In genomic region chr9:4713849-4714248, GRCh38 we compare ENCODE assay signal across 18 cellular contexts. TPM values are rescaled to one million over a fixed set of nuclear protein-coding genes. Genes with fewer than 3 reads are reported as not detected.
A peak's percentile ranks its signal among the peaks of the same experiment; 100 is the strongest.
DNase-seq lines count a peak whose midpoint lies in the region; ATAC-seq, FAIRE-seq and TF ChIP-seq lines count a peak whose summit lies in the region.
"Had no signal": no experiment of that assay in that cellular context is flagged by ENCODE, and none has a peak within 500 bp of the region (broad histone marks: within the 10 kb centered on the region; RNA-seq: fewer than 3 reads in every experiment).

No MANE protein-coding gene starts in this region.

- H3K79me2 ChIP-seq in HepG2 (ENCODE audit: insufficient read depth, low read length), result no peaks in the 10 kb centered on the region

- no peaks in the 10 kb centered on the region for H4K20me1 ChIP-seq in HepG2 (ENCODE audit: insufficient read depth, low read length)

- H3K27ac Mint-ChIP-seq in osteocyte (ENCODE audit: unreplicated experiment), result no peak overlapping the region

- TF ChIP-seq CTCF in A549 (IDR thresholded peaks at IDR 0.05) (no peak), HepG2 (CRISPR knock-in tag; IDR thresholded peaks at IDR 0.05) (no peak), osteocyte (IDR thresholded peaks at IDR 0.05) (no peak)

- peaks cover 16 to 76% of the 10 kb centered on the region in 2 experiments for H3K36me3 ChIP-seq in HepG2 (replicated peaks in 1 of 2; ENCODE audit: control insufficient read depth in 1 of 2, insufficient read depth in 2 of 2, low read length in 2 of 2)

- no peaks in the 10 kb centered on the region for H3K4me1 ChIP-seq in A549
- no peaks in the 10 kb centered on the region for H3K4me1 ChIP-seq in HepG2 (ENCODE audit: insufficient read depth, low read length)
- H3K4me1 ChIP-seq: esophagus squamous epithelium had no signal

- FAIRE-seq in A549 (lab: Jason Lieb, UNC) (peak; percentile 92), GM18507 (lab: Jason Lieb, UNC) (peak; percentile 80), HepG2 (lab: Jason Lieb, UNC) (peak; percentile 42)

- in situ Hi-C loops in HepG2 (cut with HindIII; ENCODE audit: extremely low pct_ligation_motif_present, low pct_unique_long_range_greater_than_20kb), result no loop called here
- in situ Hi-C loops in KBM-7 (cut with MboI; ENCODE audit: low pct_unique_long_range_greater_than_20kb, low sequenced_read_pairs), result no loop called here

- POLR2A ChIA-PET in A549 (lab: Yijun Ruan, JAX) (no interaction called here), HepG2 (lab: Yijun Ruan, JAX) (interaction anchor here (1.6 kb wide), 1 partner anchor 27 kb away, joined by 5 read pairs; the partner anchor contains the start of gene AK3)

- TF ChIP-seq EP300 in A549 (IDR thresholded peaks at IDR 0.05) (no peak), HepG2 (IDR thresholded peaks at IDR 0.05; ENCODE audit: low read depth in 2 of 2, low read length in 2 of 2) (no peak), HepG2 (CRISPR knock-in tag; IDR thresholded peaks at IDR 0.05; ENCODE audit: borderline replicate concordance) (no peak)

- intact Hi-C loops in HepG2 (cut with micrococcal nuclease; ENCODE audit: unreplicated experiment), result no loop called here

- no peak overlapping the region for H3K9ac ChIP-seq in HepG2 (ENCODE audit: insufficient read depth, low read depth, low read length)
- H3K9ac ChIP-seq: KMS-11 had no signal

- no peak overlapping the region for H3K4me3 Mint-ChIP-seq in osteocyte (ENCODE audit: unreplicated experiment)
- H3K4me3 Mint-ChIP-seq: central memory CD8-positive, alpha-beta T cell had no signal

- no peak overlapping the region for H2AFZ ChIP-seq in HepG2 (ENCODE audit: low read length)

- no peaks in the 10 kb centered on the region for H3K27me3 Mint-ChIP-seq in osteocyte (ENCODE audit: unreplicated experiment)
- H3K27me3 Mint-ChIP-seq: central memory CD8-positive, alpha-beta T cell had no signal

- H3K36me3 Mint-ChIP-seq in osteocyte (ENCODE audit: unreplicated experiment), result peaks cover 44% of the 10 kb centered on the region

- TF ChIP-seq RAD21 in A549 (conservative IDR thresholded peaks at IDR 0.05 in 1 of 2, IDR thresholded peaks at IDR 0.05 in 1 of 2), result no peak
- TF ChIP-seq RAD21 in HepG2 (CRISPR knock-in tag; IDR thresholded peaks at IDR 0.05), result no peak

- H3K4me1 Mint-ChIP-seq in osteocyte (ENCODE audit: unreplicated experiment), result no peaks in the 10 kb centered on the region
- H3K4me1 Mint-ChIP-seq: central memory CD8-positive, alpha-beta T cell had no signal

- no peaks in the 10 kb centered on the region for H3K27me3 ChIP-seq in HepG2 (ENCODE audit: control insufficient read depth in 1 of 2, insufficient read depth in 2 of 2, low read length in 2 of 2)
- H3K27me3 ChIP-seq: esophagus squamous epithelium had no signal

- DNase-seq in A549 (ENCODE audit: low read depth in 1 of 2, low spot score in 1 of 2), result no peak
- DNase-seq in GM18507 (ENCODE audit: extremely low spot score, insufficient read length, low read depth), result no peak
- DNase-seq in caudate nucleus (lab: John Stamatoyannopoulos, UW), result peak in 2 of 61 donors; percentile 1 to 13
- no peak for DNase-seq in HepG2 (ENCODE audit: low spot score)
- no peak for DNase-seq in KBM-7
- DNase-seq in osteocyte (ENCODE audit: extremely low spot score, unreplicated experiment), result no peak
- DNase-seq in AG08395 (ENCODE audit: low spot score), result no peak
- DNase-seq: activated CD4-positive, alpha-beta T cell treated with anti-CD3 and anti-CD28 coated beads, Interleukin-2, amount 50 U/mL, for 1 hour; DND-41; esophagus squamous epithelium; midbrain; NCI-H1694 treated with DMSO at 0.1 percent for 48 hours; NCI-H774; RPMI8226; T-helper 2 cell had no signal

- H3K27ac ChIP-seq in A549 (no peak overlapping the region), caudate nucleus (ENCODE audit: low read depth, low read length) (peak overlapping the region; percentile 6), HepG2 (ENCODE audit: extremely low read length, insufficient read depth, low read length) (no peak overlapping the region)
- H3K27ac ChIP-seq: esophagus squamous epithelium, KMS-11 had no signal

- ATAC-seq in A549 (peak in 1 of 2 experiments; percentile 64; a peak in 2 of 6 replicates), HepG2 (peak; percentile 42; the same call in 2 of the 3 replicates), HG03095 (IDR thresholded peaks at IDR 0.05; ENCODE audit: unreplicated experiment) (no peak)

- H3K4me2 ChIP-seq in A549 (no peak overlapping the region), HepG2 (ENCODE audit: low read depth, low read length) (no peak overlapping the region)
- H3K4me2 ChIP-seq: KMS-11 had no signal

- H3K4me3 ChIP-seq in A549 (no peak overlapping the region), HepG2 (replicated peaks in 1 of 3; ENCODE audit: insufficient read depth in 1 of 3, low read depth in 2 of 3, low read length in 3 of 3) (no peak overlapping the region)
- H3K4me3 ChIP-seq: esophagus squamous epithelium had no signal

- CTCF ChIA-PET in A549 (lab: Yijun Ruan, JAX), result interaction anchor here (1.0 to 2.8 kb wide), 4 partner anchors 11 to 45 kb away, joined by 3 to 7 read pairs (median 3); no protein-coding TSS in a partner anchor
- CTCF ChIA-PET in HepG2 (lab: Yijun Ruan, JAX; ENCODE audit: low intra/inter-chr PET ratio, low total read pairs), result no interaction called here

- no peaks in the 10 kb centered on the region for H3K9me3 ChIP-seq in A549
- H3K9me3 ChIP-seq in HepG2 (ENCODE audit: low read length), result no peaks in the 10 kb centered on the region
- H3K9me3 ChIP-seq: esophagus squamous epithelium had no signal

- TF ChIP-seq POLR2A in A549 (IDR thresholded peaks at IDR 0.05; ENCODE audit: low read length) (no peak), HepG2 (IDR thresholded peaks at IDR 0.05; ENCODE audit: insufficient read depth in 1 of 2, low read depth in 2 of 2, low read length in 2 of 2) (no peak)

- BruUV-seq in HepG2 (replicated peaks; lab: Mats Ljungman, UMichigan), result no TSS peak

- 69% methylated on average over 7 of the region's 7 CpGs for WGBS in A549 (ENCODE audit: missing lambda C conversion rate)
- WGBS in HepG2 (ENCODE audit: low lambda C conversion rate), result 68% methylated on average over 7 of the region's 7 CpGs

- no peaks in the 10 kb centered on the region for H3K9me3 Mint-ChIP-seq in osteocyte (ENCODE audit: unreplicated experiment)
- H3K9me3 Mint-ChIP-seq: central memory CD8-positive, alpha-beta T cell had no signal

RNA-seq across cellular contexts. Expression of gene AK3, which starts 27.2 kb away (rescaled TPM):
- 70.4 and 83.0 TPM in 2 replicates for polyA plus RNA-seq in A549 (2011; rRNA removed)
- 14.9 and 21.0 TPM in 2 replicates for polyA plus RNA-seq in A549 (2012; cell fraction: cytosol; rRNA removed)
- polyA plus RNA-seq in A549 (2012; cell fraction: nucleus; rRNA removed), result 6.3 and 8.9 TPM in 2 replicates
- polyA plus RNA-seq in A549 (2017; fragmentation: RNase III; extraction: RNeasy Plus Mini Kit Qiagen cat#74134 plus additional on column Dnase treatment), result 42.6 to 51.0 TPM (median 49.0 TPM) in 3 replicates
- polyA minus RNA-seq in A549 (2011; rRNA and poly(A)+ RNA removed), result 22.6 and 31.3 TPM in 2 replicates
- total RNA-seq in HepG2 (2016; rRNA removed; fragmentation: Illumina TruSeq; extraction: Trizol), result 109 and 153 TPM in 2 replicates
- 16.7 and 23.9 TPM in 2 replicates for total RNA-seq in HepG2 (2016; cell fraction: cytosol; rRNA removed; fragmentation: Illumina TruSeq; extraction: Trizol; ENCODE audit: low read depth)
- total RNA-seq in HepG2 (2016; cell fraction: insoluble cytoplasmic fraction; rRNA removed; fragmentation: Illumina TruSeq; extraction: Trizol), result 110 and 144 TPM in 2 replicates
- 101 and 104 TPM in 2 replicates for total RNA-seq in HepG2 (2016; cell fraction: membrane; rRNA removed; fragmentation: Illumina TruSeq; extraction: Trizol)
- 61.8 and 62.9 TPM in 2 replicates for total RNA-seq in HepG2 (2016; cell fraction: nucleus; rRNA removed; fragmentation: Illumina TruSeq; extraction: Trizol)
- polyA plus RNA-seq in HepG2 (2011; rRNA removed), result 65.1 and 76.8 TPM in 2 replicates
- polyA plus RNA-seq in HepG2 (2011; cell fraction: cytosol; rRNA removed), result 36.3 and 48.4 TPM in 2 replicates
- 25.4 and 34.0 TPM in 2 replicates for polyA plus RNA-seq in HepG2 (2011; cell fraction: nucleus; rRNA removed)
- polyA plus RNA-seq in HepG2 (2012), result 69.0 and 81.6 TPM in 2 replicates
- polyA plus RNA-seq in HepG2 (2016; cell fraction: cytosol; fragmentation: Illumina TruSeq; extraction: Trizol; ENCODE audit: low read depth), result 22.4 and 31.8 TPM in 2 replicates
- 189 TPM in 2 replicates for polyA plus RNA-seq in HepG2 (2016; cell fraction: insoluble cytoplasmic fraction; fragmentation: Illumina TruSeq; extraction: Trizol; ENCODE audit: low read depth)
- polyA plus RNA-seq in HepG2 (2016; cell fraction: membrane; fragmentation: Illumina TruSeq; extraction: Trizol; ENCODE audit: low read depth), result 89.4 and 100 TPM in 2 replicates
- polyA plus RNA-seq in HepG2 (2016; cell fraction: nucleus; fragmentation: Illumina TruSeq; extraction: Trizol; ENCODE audit: insufficient read depth, low read depth), result 119 and 121 TPM in 2 replicates
- polyA minus RNA-seq in HepG2 (2011; rRNA and poly(A)+ RNA removed; ENCODE audit: low replicate concordance), result 14.9 and 54.2 TPM in 2 replicates
- polyA minus RNA-seq in HepG2 (2011; cell fraction: cytosol; rRNA and poly(A)+ RNA removed), result 85.6 and 86.5 TPM in 2 replicates
- 61.7 and 75.2 TPM in 2 replicates for polyA minus RNA-seq in HepG2 (2011; cell fraction: nucleus; rRNA and poly(A)+ RNA removed)
- 46.0 and 47.5 TPM in 2 replicates for total RNA-seq in osteocyte

RNA-seq across cellular contexts. Expression of gene CDC37L1, which starts 34.5 kb away (rescaled TPM):
- polyA plus RNA-seq in A549 (2011; rRNA removed), result 10.4 and 16.2 TPM in 2 replicates
- 4.5 and 5.5 TPM in 2 replicates for polyA plus RNA-seq in A549 (2012; cell fraction: cytosol; rRNA removed)
- polyA plus RNA-seq in A549 (2012; cell fraction: nucleus; rRNA removed), result 2.2 and 3.2 TPM in 2 replicates
- 9.5 to 10.5 TPM (median 9.7 TPM) in 3 replicates for polyA plus RNA-seq in A549 (2017; fragmentation: RNase III; extraction: RNeasy Plus Mini Kit Qiagen cat#74134 plus additional on column Dnase treatment)
- 3.8 and 5.1 TPM in 2 replicates for polyA minus RNA-seq in A549 (2011; rRNA and poly(A)+ RNA removed)
- total RNA-seq in HepG2 (2016; rRNA removed; fragmentation: Illumina TruSeq; extraction: Trizol), result 17.0 and 21.6 TPM in 2 replicates
- 2.6 and 3.0 TPM in 2 replicates for total RNA-seq in HepG2 (2016; cell fraction: cytosol; rRNA removed; fragmentation: Illumina TruSeq; extraction: Trizol; ENCODE audit: low read depth)
- total RNA-seq in HepG2 (2016; cell fraction: insoluble cytoplasmic fraction; rRNA removed; fragmentation: Illumina TruSeq; extraction: Trizol), result 16.5 and 19.6 TPM in 2 replicates
- 8.6 and 9.4 TPM in 2 replicates for total RNA-seq in HepG2 (2016; cell fraction: membrane; rRNA removed; fragmentation: Illumina TruSeq; extraction: Trizol)
- total RNA-seq in HepG2 (2016; cell fraction: nucleus; rRNA removed; fragmentation: Illumina TruSeq; extraction: Trizol), result 12.6 and 14.0 TPM in 2 replicates
- 5.0 and 5.5 TPM in 2 replicates for polyA plus RNA-seq in HepG2 (2011; rRNA removed)
- 4.0 and 4.1 TPM in 2 replicates for polyA plus RNA-seq in HepG2 (2011; cell fraction: cytosol; rRNA removed)
- 3.6 and 5.0 TPM in 2 replicates for polyA plus RNA-seq in HepG2 (2011; cell fraction: nucleus; rRNA removed)
- 8.7 and 9.4 TPM in 2 replicates for polyA plus RNA-seq in HepG2 (2012)
- polyA plus RNA-seq in HepG2 (2016; cell fraction: cytosol; fragmentation: Illumina TruSeq; extraction: Trizol; ENCODE audit: low read depth), result 1.9 and 2.3 TPM in 2 replicates
- 16.3 and 19.6 TPM in 2 replicates for polyA plus RNA-seq in HepG2 (2016; cell fraction: insoluble cytoplasmic fraction; fragmentation: Illumina TruSeq; extraction: Trizol; ENCODE audit: low read depth)
- 4.0 and 4.9 TPM in 2 replicates for polyA plus RNA-seq in HepG2 (2016; cell fraction: membrane; fragmentation: Illumina TruSeq; extraction: Trizol; ENCODE audit: low read depth)
- polyA plus RNA-seq in HepG2 (2016; cell fraction: nucleus; fragmentation: Illumina TruSeq; extraction: Trizol; ENCODE audit: insufficient read depth, low read depth), result 10.8 and 11.4 TPM in 2 replicates
- polyA minus RNA-seq in HepG2 (2011; rRNA and poly(A)+ RNA removed; ENCODE audit: low replicate concordance), result 2.0 and 2.9 TPM in 2 replicates
- polyA minus RNA-seq in HepG2 (2011; cell fraction: cytosol; rRNA and poly(A)+ RNA removed), result 4.0 and 4.6 TPM in 2 replicates
- 10.6 and 19.1 TPM in 2 replicates for polyA minus RNA-seq in HepG2 (2011; cell fraction: nucleus; rRNA and poly(A)+ RNA removed)
- 14.9 and 19.9 TPM in 2 replicates for total RNA-seq in osteocyte

RNA-seq across cellular contexts. Expression of gene SPATA6L, which starts 47.6 kb away (rescaled TPM):
- polyA plus RNA-seq in A549 (2011; rRNA removed) (5.9 and 6.6 TPM in 2 replicates), A549 (2017; fragmentation: RNase III; extraction: RNeasy Plus Mini Kit Qiagen cat#74134 plus additional on column Dnase treatment) (0.99 to 1.6 TPM (median 1.2 TPM) in 3 replicates), HepG2 (2011; rRNA removed) (0.73 and 1.1 TPM in 2 replicates)
- 1.8 and 2.6 TPM in 2 replicates for polyA plus RNA-seq in A549 (2012; cell fraction: cytosol; rRNA removed)
- polyA plus RNA-seq in A549 (2012; cell fraction: nucleus; rRNA removed), result 1.9 and 2.1 TPM in 2 replicates
- polyA minus RNA-seq in A549 (2011; rRNA and poly(A)+ RNA removed), result 10.5 and 12.8 TPM in 2 replicates
- total RNA-seq in HepG2 (2016; rRNA removed; fragmentation: Illumina TruSeq; extraction: Trizol) (0.95 and 1.9 TPM in 2 replicates), osteocyte (1.2 and 1.9 TPM in 2 replicates)
- total RNA-seq in HepG2 (2016; cell fraction: cytosol; rRNA removed; fragmentation: Illumina TruSeq; extraction: Trizol; ENCODE audit: low read depth), result 2.9 and 3.9 TPM in 2 replicates
- 0.40 and 1.9 TPM in 2 replicates for total RNA-seq in HepG2 (2016; cell fraction: insoluble cytoplasmic fraction; rRNA removed; fragmentation: Illumina TruSeq; extraction: Trizol)
- total RNA-seq in HepG2 (2016; cell fraction: membrane; rRNA removed; fragmentation: Illumina TruSeq; extraction: Trizol), result 1.9 and 2.8 TPM in 2 replicates
- 3.1 and 4.5 TPM in 2 replicates for total RNA-seq in HepG2 (2016; cell fraction: nucleus; rRNA removed; fragmentation: Illumina TruSeq; extraction: Trizol)
- polyA plus RNA-seq in HepG2 (2011; cell fraction: cytosol; rRNA removed), result 0.30 and 0.41 TPM in 2 replicates
- polyA plus RNA-seq in HepG2 (2011; cell fraction: nucleus; rRNA removed), result 2.7 and 2.9 TPM in 2 replicates
- 0.80 and 0.83 TPM in 2 replicates for polyA plus RNA-seq in HepG2 (2012)
- 0.42 and 0.46 TPM in 2 replicates for polyA plus RNA-seq in HepG2 (2016; cell fraction: cytosol; fragmentation: Illumina TruSeq; extraction: Trizol; ENCODE audit: low read depth)
- polyA plus RNA-seq in HepG2 (2016; cell fraction: insoluble cytoplasmic fraction; fragmentation: Illumina TruSeq; extraction: Trizol; ENCODE audit: low read depth), result 0.25 and 0.74 TPM in 2 replicates
- polyA plus RNA-seq in HepG2 (2016; cell fraction: membrane; fragmentation: Illumina TruSeq; extraction: Trizol; ENCODE audit: low read depth), result 0.38 and 0.41 TPM in 2 replicates
- 4.3 and 6.9 TPM in 2 replicates for polyA plus RNA-seq in HepG2 (2016; cell fraction: nucleus; fragmentation: Illumina TruSeq; extraction: Trizol; ENCODE audit: insufficient read depth, low read depth)
- 1.2 TPM in 1 of 2 replicates, not detected in the other for polyA minus RNA-seq in HepG2 (2011; rRNA and poly(A)+ RNA removed; ENCODE audit: low replicate concordance)
- polyA minus RNA-seq in HepG2 (2011; cell fraction: cytosol; rRNA and poly(A)+ RNA removed), result 0.35 TPM in 1 of 2 replicates, not detected in the other
- 7.2 and 8.8 TPM in 2 replicates for polyA minus RNA-seq in HepG2 (2011; cell fraction: nucleus; rRNA and poly(A)+ RNA removed)

RNA-seq across cellular contexts. Expression of gene PLPP6, which starts 51.8 kb away (rescaled TPM):
- polyA plus RNA-seq in A549 (2011; rRNA removed) (13.2 and 13.5 TPM in 2 replicates), A549 (2017; fragmentation: RNase III; extraction: RNeasy Plus Mini Kit Qiagen cat#74134 plus additional on column Dnase treatment) (8.8 to 11.2 TPM (median 11.2 TPM) in 3 replicates), HepG2 (2011; rRNA removed) (12.1 and 13.1 TPM in 2 replicates)
- polyA plus RNA-seq in A549 (2012; cell fraction: cytosol; rRNA removed), result 6.0 and 7.8 TPM in 2 replicates
- 7.2 and 7.9 TPM in 2 replicates for polyA plus RNA-seq in A549 (2012; cell fraction: nucleus; rRNA removed)
- polyA minus RNA-seq in A549 (2011; rRNA and poly(A)+ RNA removed), result 11.2 and 12.0 TPM in 2 replicates
- total RNA-seq in HepG2 (2016; rRNA removed; fragmentation: Illumina TruSeq; extraction: Trizol) (9.0 and 15.5 TPM in 2 replicates), osteocyte (8.1 and 9.0 TPM in 2 replicates)
- 1.6 and 1.7 TPM in 2 replicates for total RNA-seq in HepG2 (2016; cell fraction: cytosol; rRNA removed; fragmentation: Illumina TruSeq; extraction: Trizol; ENCODE audit: low read depth)
- 7.5 and 14.7 TPM in 2 replicates for total RNA-seq in HepG2 (2016; cell fraction: insoluble cytoplasmic fraction; rRNA removed; fragmentation: Illumina TruSeq; extraction: Trizol)
- 5.4 and 5.8 TPM in 2 replicates for total RNA-seq in HepG2 (2016; cell fraction: membrane; rRNA removed; fragmentation: Illumina TruSeq; extraction: Trizol)
- 19.8 and 23.6 TPM in 2 replicates for total RNA-seq in HepG2 (2016; cell fraction: nucleus; rRNA removed; fragmentation: Illumina TruSeq; extraction: Trizol)
- 7.2 and 9.6 TPM in 2 replicates for polyA plus RNA-seq in HepG2 (2011; cell fraction: cytosol; rRNA removed)
- 7.8 and 9.0 TPM in 2 replicates for polyA plus RNA-seq in HepG2 (2011; cell fraction: nucleus; rRNA removed)
- polyA plus RNA-seq in HepG2 (2012), result 10.5 and 13.4 TPM in 2 replicates
- 0.84 and 0.86 TPM in 2 replicates for polyA plus RNA-seq in HepG2 (2016; cell fraction: cytosol; fragmentation: Illumina TruSeq; extraction: Trizol; ENCODE audit: low read depth)
- polyA plus RNA-seq in HepG2 (2016; cell fraction: insoluble cytoplasmic fraction; fragmentation: Illumina TruSeq; extraction: Trizol; ENCODE audit: low read depth), result 7.6 and 8.5 TPM in 2 replicates
- 2.5 and 2.6 TPM in 2 replicates for polyA plus RNA-seq in HepG2 (2016; cell fraction: membrane; fragmentation: Illumina TruSeq; extraction: Trizol; ENCODE audit: low read depth)
- polyA plus RNA-seq in HepG2 (2016; cell fraction: nucleus; fragmentation: Illumina TruSeq; extraction: Trizol; ENCODE audit: insufficient read depth, low read depth), result 21.1 and 22.3 TPM in 2 replicates
- 9.2 and 31.7 TPM in 2 replicates for polyA minus RNA-seq in HepG2 (2011; rRNA and poly(A)+ RNA removed; ENCODE audit: low replicate concordance)
- 11.3 and 12.7 TPM in 2 replicates for polyA minus RNA-seq in HepG2 (2011; cell fraction: cytosol; rRNA and poly(A)+ RNA removed)
- polyA minus RNA-seq in HepG2 (2011; cell fraction: nucleus; rRNA and poly(A)+ RNA removed), result 16.4 and 17.3 TPM in 2 replicates
